In the genomic region with DNA sequence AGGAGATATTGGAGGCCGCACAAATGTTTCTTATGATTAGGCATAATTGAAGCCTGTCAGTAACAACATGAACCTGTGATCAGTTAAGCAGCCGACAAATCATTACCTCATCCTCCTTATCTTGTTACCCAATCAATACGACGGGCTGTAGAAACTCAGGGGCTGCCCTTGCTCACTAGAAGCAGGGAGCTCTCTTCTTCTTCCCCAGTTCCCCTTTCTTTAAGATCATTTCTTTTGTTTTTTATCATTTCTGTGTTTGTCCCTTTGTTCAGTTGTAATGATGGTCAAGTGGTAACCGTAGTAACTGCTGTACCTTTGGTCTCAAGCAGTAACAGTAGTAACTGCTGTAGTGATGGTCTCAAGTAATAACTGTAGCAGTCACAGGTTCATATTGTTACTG, we compare ENCODE assay signal across 1 cellular context.
A peak's percentile ranks its signal among the peaks of the same experiment; 100 is the strongest.
TF ChIP-seq lines count a peak whose summit lies in the region.

No MANE protein-coding gene starts in this region.

TF ChIP-seq in GM12878, 131 proteins besides CTCF, POLR2A, EP300 and RAD21:
- no peak for TF ChIP-seq E4F1 (IDR thresholded peaks at IDR 0.05; ENCODE audit: borderline replicate concordance, partially characterized antibody)
- peak; percentile 70 for TF ChIP-seq SPI1 (IDR thresholded peaks at IDR 0.05; ENCODE audit: borderline replicate concordance, insufficient read depth, low read depth, low read length)
- no peak for TF ChIP-seq NKRF (conservative IDR thresholded peaks at IDR 0.05)
- TF ChIP-seq GATAD2B (conservative IDR thresholded peaks at IDR 0.05; ENCODE audit: low read depth), result no peak
- TF ChIP-seq ATF7 (IDR thresholded peaks at IDR 0.05; ENCODE audit: low read depth), result peak; percentile 47; the same call in 1 of the 2 replicates
- TF ChIP-seq STAT1 (conservative IDR thresholded peaks at IDR 0.05), result no peak
- TF ChIP-seq ZNF384 (IDR thresholded peaks at IDR 0.05; ENCODE audit: borderline replicate concordance, low read depth, low read length), result no peak
- TF ChIP-seq PAX5 (IDR thresholded peaks at IDR 0.05; ENCODE audit: borderline replicate concordance, low read depth, low read length), result no peak
- no peak for TF ChIP-seq CREM (IDR thresholded peaks at IDR 0.05; ENCODE audit: low read depth)
TF ChIP-seq in GM12878: peak in this region for 2.
